In the genomic region with DNA sequence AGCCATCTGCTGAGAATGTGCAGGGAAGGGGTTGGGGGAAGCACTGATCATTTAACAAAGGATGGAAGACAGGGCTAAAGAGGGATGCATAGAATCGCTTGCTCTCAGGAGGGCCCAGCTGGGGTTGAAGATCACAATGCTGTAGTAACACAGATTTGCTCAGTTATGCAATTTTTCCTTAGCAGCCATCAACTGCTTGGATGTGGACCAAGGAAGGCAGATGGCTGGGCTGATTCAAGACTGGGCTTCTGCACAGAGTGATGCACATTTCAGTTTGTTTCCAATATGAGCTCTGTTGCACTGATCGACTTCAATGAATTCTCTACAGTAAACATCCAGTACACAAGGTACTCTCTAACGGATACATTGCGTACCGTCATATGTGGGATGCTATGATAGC, we compare ENCODE assay signal across 16 cellular contexts.
DNase-seq lines count a peak whose midpoint lies in the region; ATAC-seq and TF ChIP-seq lines count a peak whose summit lies in the region.
"Had no signal": no experiment of that assay in that cellular context is flagged by ENCODE, and none has a peak within 500 bp of the region (broad histone marks: within the 10 kb centered on the region; RNA-seq: fewer than 3 reads in every experiment).

No MANE protein-coding gene starts in this region.

- H3K27me3 ChIP-seq in right cardiac atrium (ENCODE audit: control insufficient read depth, insufficient read depth) (no peaks in the 10 kb centered on the region), right atrium auricular region (no peaks in the 10 kb centered on the region), right lobe of liver (no peaks in the 10 kb centered on the region)
- H3K27me3 ChIP-seq: BE2C, SJCRH30, upper lobe of right lung had no signal

- no peak for TF ChIP-seq POLR2A in right lobe of liver (IDR thresholded peaks at IDR 0.05)

- peaks cover 78% of the 10 kb centered on the region for H3K4me1 Mint-ChIP-seq in brain

- TF ChIP-seq CTCF in right atrium auricular region (IDR thresholded peaks at IDR 0.05) (no peak), brain (conservative IDR thresholded peaks at IDR 0.05) (no peak), right lobe of liver (IDR thresholded peaks at IDR 0.05) (no peak)

- H3K36me3 Mint-ChIP-seq in brain = no peaks in the 10 kb centered on the region

- no peaks in the 10 kb centered on the region for H3K9me3 ChIP-seq in right cardiac atrium (ENCODE audit: control insufficient read depth, low read length)
- no peaks in the 10 kb centered on the region for H3K9me3 ChIP-seq in right atrium auricular region
- H3K9me3 ChIP-seq in right lobe of liver = no peaks in the 10 kb centered on the region
- H3K9me3 ChIP-seq: BE2C, SJCRH30, upper lobe of right lung had no signal

- 48% methylated on average over 5 of the region's 5 CpGs for WGBS in right cardiac atrium
- 64% methylated on average over 5 of the region's 5 CpGs for WGBS in right lobe of liver (ENCODE audit: insufficient coverage, low coverage, low lambda C conversion rate, missing lambda C conversion rate)

- H3K27ac Mint-ChIP-seq in brain = peak overlapping the region; percentile 48 to 92 (median 82)

- peak in 1 of 2 donors; percentile 26 for ATAC-seq in right cardiac atrium
- peak; percentile 27 to 62 (median 47) for ATAC-seq in right lobe of liver
- no peak for ATAC-seq in HG02884 (IDR thresholded peaks at IDR 0.05; ENCODE audit: unreplicated experiment)
- ATAC-seq in HG02588 (IDR thresholded peaks at IDR 0.05; ENCODE audit: unreplicated experiment) = no peak
- ATAC-seq in GM19351 (IDR thresholded peaks at IDR 0.05; ENCODE audit: unreplicated experiment) = no peak
- ATAC-seq: upper lobe of right lung had no signal

- intact Hi-C loops in right cardiac atrium (cut with DNase I) (no loop called here), right lobe of liver (cut with DNase I) (no loop called here)

- DNase-seq in right cardiac atrium (peak in 2 of 3 donors; percentile 26 to 48), right atrium auricular region (ENCODE audit: low spot score) (no peak), right lobe of liver (no peak), DMS53 treated with DMSO at 0.1 percent for 48 hours (lab: John Stamatoyannopoulos, UW; ENCODE audit: unreplicated experiment) (no peak)
- DNase-seq: BE2C, NCI-H524 treated with DMSO at 0.1 percent for 48 hours, retina, SJCRH30, upper lobe of right lung had no signal

- peaks cover 3% of the 10 kb centered on the region for H3K27me3 Mint-ChIP-seq in brain
- H3K27me3 Mint-ChIP-seq: central memory CD8-positive, alpha-beta T cell had no signal

- no peak overlapping the region for H3K4me3 ChIP-seq in right cardiac atrium (ENCODE audit: low read length)
- no peak overlapping the region for H3K4me3 ChIP-seq in right atrium auricular region
- H3K4me3 ChIP-seq in right lobe of liver = no peak overlapping the region
- H3K4me3 ChIP-seq: SJCRH30, upper lobe of right lung had no signal

- H3K27ac ChIP-seq in right cardiac atrium (ENCODE audit: low read length) (no peak overlapping the region), right atrium auricular region (no peak overlapping the region), right lobe of liver (no peak overlapping the region)
- H3K27ac ChIP-seq: HL-60, SJCRH30, upper lobe of right lung had no signal

- H3K4me1 ChIP-seq in right cardiac atrium (ENCODE audit: control insufficient read depth, insufficient read depth, low read length) = peaks cover 9% of the 10 kb centered on the region
- H3K4me1 ChIP-seq in right atrium auricular region = peaks cover 0 to 21% of the 10 kb centered on the region in 2 donors
- peaks cover 0 to 11% (median 0%) of the 10 kb centered on the region in 4 donors for H3K4me1 ChIP-seq in right lobe of liver

- H3K36me3 ChIP-seq in right atrium auricular region = no peaks in the 10 kb centered on the region
- no peaks in the 10 kb centered on the region for H3K36me3 ChIP-seq in right lobe of liver
- H3K36me3 ChIP-seq: BE2C, SJCRH30, upper lobe of right lung had no signal

- H3K4me3 Mint-ChIP-seq in brain = peak overlapping the region in 2 of 5 experiments; percentile 16 to 42
- H3K4me3 Mint-ChIP-seq: central memory CD8-positive, alpha-beta T cell had no signal

- H3K9me3 Mint-ChIP-seq in brain = peaks cover 0 to 16% (median 3%) of the 10 kb centered on the region in 5 experiments
- H3K9me3 Mint-ChIP-seq: activated T-helper 2 cell treated with anti-CD3 and anti-CD28 coated beads, Interferon-gamma antibody, Interleukin-2, Interleukin-4, amounts not matched to agents 10 μg/mL and 5 μg/mL and 100 μg/mL, durations not matched to agents 14 hours and 24 hours and 36 hours; central memory CD8-positive, alpha-beta T cell had no signal

Comparison
In these comparisons a context has a peak if more than half of its experiments do, and no peak if none do; other contexts are left out.
1. DNase-seq: peak in right cardiac atrium (2 of 3); none in right atrium auricular region (single experiment), right lobe of liver (0 of 3) and DMS53 treated with DMSO at 0.1 percent for 48 hours (single experiment).
2. ATAC-seq: peak in right lobe of liver (4 of 4); none in HG02884 (single experiment), HG02588 (single experiment) and GM19351 (single experiment).